ENCODE assay signal across 20 cellular contexts in the genomic region with DNA sequence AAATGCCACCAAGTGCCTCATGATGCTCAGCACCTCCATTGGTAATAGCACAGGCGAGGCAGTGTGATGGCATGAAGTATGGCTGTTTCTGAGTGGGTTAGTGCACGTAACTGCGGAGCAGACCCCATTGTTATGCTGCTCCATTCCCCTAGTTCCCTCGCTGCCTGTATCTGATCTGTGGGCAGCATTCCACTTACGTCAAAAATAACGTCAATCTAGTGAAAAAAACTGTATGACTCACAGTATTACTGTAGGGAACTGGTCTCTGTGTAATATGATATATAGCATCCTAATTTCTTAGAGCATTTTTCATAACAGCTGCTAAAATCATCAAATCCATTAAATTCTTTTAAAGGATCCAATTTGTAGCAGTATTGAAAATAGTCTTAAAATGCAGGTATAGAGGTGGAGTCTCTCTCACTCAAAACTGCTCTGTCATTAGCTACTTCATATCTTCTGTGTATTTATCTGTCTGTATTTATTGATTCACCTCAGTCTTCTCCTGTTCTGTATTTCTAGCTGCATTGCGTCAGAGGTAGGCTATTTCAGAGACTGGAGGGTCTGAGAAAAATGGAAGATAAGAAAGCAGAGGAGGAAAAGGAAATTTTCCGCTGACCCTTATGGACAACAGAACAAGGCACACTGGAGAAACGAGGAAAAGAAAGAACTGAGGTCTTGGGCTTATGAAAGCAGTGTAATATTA. TPM values are rescaled to one million over a fixed set of nuclear protein-coding genes. Genes with fewer than 3 reads are reported as not detected.
DNase-seq lines count a peak whose midpoint lies in the region; ATAC-seq and TF ChIP-seq lines count a peak whose summit lies in the region.
"Had no signal": no experiment of that assay in that cellular context is flagged by ENCODE, and none has a peak within 500 bp of the region (broad histone marks: within the 10 kb centered on the region; RNA-seq: fewer than 3 reads in every experiment).

No MANE protein-coding gene starts in this region.

- H3K36me3 Mint-ChIP-seq in HFFc6 (ENCODE audit: low read depth), result no peaks in the 10 kb centered on the region
- H3K36me3 Mint-ChIP-seq: stimulated activated naive B cell treated with anti-CD40 and anti-IgM and Interleukin-4, amounts not matched to agents 10 μg/mL and 1 μg/mL and 100 μg/mL, for 72 hours had no signal

- DNase-seq in HFFc6, result peak; percentile 7
- peak; percentile 92 for DNase-seq in SHP77 treated with DMSO at 0.1 percent for 48 hours (lab: John Stamatoyannopoulos, UW)
- peak; percentile 62 for DNase-seq in fibroblast of gingiva (ENCODE audit: low read depth)
- peak; percentile 61 for DNase-seq in retinal pigment epithelial cell (ENCODE audit: low read depth)
- no peak for DNase-seq in sciatic nerve (ENCODE audit: low spot score)
- DNase-seq in NCI-H82 (lab: John Stamatoyannopoulos, UW), result no peak
- DNase-seq in activated CD4-positive, alpha-beta T cell treated with anti-CD3 and anti-CD28 coated beads, Interleukin-2, amount 50 U/mL, for 48 hours, result no peak
- DNase-seq: activated CD4-positive, alpha-beta T cell treated with anti-CD3 and anti-CD28 coated beads, Interleukin-2, amount 50 U/mL, for 4 hours; DND-41; NCI-H1417 treated with DMSO at 0.1 percent for 48 hours; NCI-H524; Peyer's patch; stimulated activated naive B cell treated with anti-CD40 and anti-IgM and Interleukin-4, amounts not matched to agents 10 μg/mL and 1 μg/mL and 100 μg/mL, for 72 hours; T1000 had no signal

- no peak for TF ChIP-seq CTCF in HFFc6 (IDR thresholded peaks at IDR 0.05)
- TF ChIP-seq CTCF in retinal pigment epithelial cell (conservative IDR thresholded peaks at IDR 0.05; ENCODE audit: low read depth, low read length), result no peak

- no peak overlapping the region for H3K27ac Mint-ChIP-seq in HFFc6
- H3K27ac Mint-ChIP-seq: stimulated activated naive B cell treated with anti-CD40 and anti-IgM and Interleukin-4, amounts not matched to agents 10 μg/mL and 1 μg/mL and 100 μg/mL, for 72 hours had no signal

- H3K9me3 Mint-ChIP-seq in HFFc6, result no peaks in the 10 kb centered on the region
- H3K9me3 Mint-ChIP-seq: stimulated activated naive B cell treated with anti-CD40 and anti-IgM and Interleukin-4, amounts not matched to agents 10 μg/mL and 1 μg/mL and 100 μg/mL, for 72 hours had no signal

- intact Hi-C loops in sciatic nerve (cut with DNase I), result no loop called here

- H3K27me3 Mint-ChIP-seq in HFFc6 (ENCODE audit: insufficient read depth), result peaks cover 3% of the 10 kb centered on the region; the same call in 1 of the 2 replicates
- H3K27me3 Mint-ChIP-seq: stimulated activated naive B cell treated with anti-CD40 and anti-IgM and Interleukin-4, amounts not matched to agents 10 μg/mL and 1 μg/mL and 100 μg/mL, for 72 hours had no signal

- H3K4me3 ChIP-seq in retinal pigment epithelial cell (ENCODE audit: low read length), result no peak overlapping the region
- H3K4me3 ChIP-seq: BLaER1, cardiac muscle cell, hepatocyte, Peyer's patch, right atrium auricular region had no signal

- H3K4me3 Mint-ChIP-seq in HFFc6, result no peak overlapping the region
- H3K4me3 Mint-ChIP-seq: stimulated activated naive B cell treated with anti-CD40 and anti-IgM and Interleukin-4, amounts not matched to agents 10 μg/mL and 1 μg/mL and 100 μg/mL, for 72 hours had no signal

- ATAC-seq in sciatic nerve (no peak), HG02588 (IDR thresholded peaks at IDR 0.05; ENCODE audit: unreplicated experiment) (no peak)
- ATAC-seq: stimulated activated naive B cell treated with anti-CD40 and anti-IgM and Interleukin-4, amounts not matched to agents 10 μg/mL and 1 μg/mL and 100 μg/mL, for 72 hours had no signal

- H3K4me1 Mint-ChIP-seq in HFFc6 (ENCODE audit: low read depth), result no peaks in the 10 kb centered on the region
- H3K4me1 Mint-ChIP-seq: stimulated activated naive B cell treated with anti-CD40 and anti-IgM and Interleukin-4, amounts not matched to agents 10 μg/mL and 1 μg/mL and 100 μg/mL, for 72 hours had no signal

RNA-seq across cellular contexts. Expression of a gene that starts 60.0 kb away (rescaled TPM):
- not detected for total RNA-seq in HFFc6 (2021; fragmentation: NEBNext Ultra II Directional; extraction: Animal tissue kit (Norgen Biotek cat#: 25700))
- not detected for total RNA-seq in sciatic nerve
- total RNA-seq: cardiac muscle cell, Peyer's patch, right atrium auricular region, ureter had no signal

Comparison
In these comparisons a context has a peak if more than half of its experiments do, and no peak if none do; other contexts are left out.
1. DNase-seq: peak in HFFc6 (single experiment), SHP77 treated with DMSO at 0.1 percent for 48 hours (single experiment), fibroblast of gingiva (single experiment) and retinal pigment epithelial cell (single experiment); none in sciatic nerve (single experiment), NCI-H82 (single experiment) and activated CD4-positive, alpha-beta T cell treated with anti-CD3 and anti-CD28 coated beads, Interleukin-2, amount 50 U/mL, for 48 hours (0 of 2).